Comparison of ENCODE assay signal across 8 cellular contexts in the genomic region with DNA sequence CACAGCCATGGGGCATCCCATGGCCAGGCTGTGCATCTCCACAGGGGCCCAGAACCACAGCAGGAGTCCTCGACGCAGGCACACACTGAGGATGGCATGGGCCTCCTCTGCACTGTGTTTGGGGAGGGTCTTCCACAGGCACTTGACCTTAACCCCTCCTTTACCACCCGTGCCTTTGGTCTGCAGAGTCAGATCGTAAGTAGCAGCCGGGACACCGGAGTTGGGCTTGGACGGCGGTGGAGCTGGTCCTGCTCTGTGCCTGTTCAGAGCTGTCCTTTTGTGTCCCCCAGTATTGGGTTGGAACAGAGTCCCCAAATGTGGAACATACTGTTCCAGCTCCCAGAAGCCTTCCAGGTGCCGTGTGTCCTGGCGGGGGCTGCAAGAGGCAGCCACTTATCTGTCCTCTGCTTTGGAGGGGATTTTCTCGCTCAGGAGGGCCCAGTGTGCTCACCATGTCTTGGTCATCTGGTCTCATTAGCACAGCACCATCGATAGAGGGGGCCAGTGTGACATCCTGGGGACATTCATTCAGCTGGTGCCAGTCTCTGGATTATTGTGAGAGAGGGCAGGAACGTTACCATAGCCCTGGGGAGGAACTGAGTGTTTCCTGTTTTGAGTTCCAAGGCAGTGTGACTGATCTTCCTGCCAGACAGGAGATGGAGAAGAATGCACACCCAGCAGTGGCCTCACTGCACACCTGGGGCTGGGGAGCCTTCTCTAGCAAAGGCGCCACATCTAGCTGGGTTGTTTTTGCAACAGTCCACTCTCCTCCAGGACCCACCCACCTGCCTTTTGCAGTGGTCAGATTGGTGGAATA. TPM values are rescaled to one million over a fixed set of nuclear protein-coding genes. Genes with fewer than 3 reads are reported as not detected.
A peak's percentile ranks its signal among the peaks of the same experiment; 100 is the strongest.
DNase-seq lines count a peak whose midpoint lies in the region; ATAC-seq, FAIRE-seq and TF ChIP-seq lines count a peak whose summit lies in the region.

No MANE protein-coding gene starts in this region.

- H2AFZ ChIP-seq in H1 (ENCODE audit: low read length): no peak overlapping the region

- TF ChIP-seq EP300 in H1 (IDR thresholded peaks at IDR 0.05; ENCODE audit: borderline replicate concordance in 1 of 2, low read depth in 2 of 2, low read length in 2 of 2): no peak

- peaks cover 2% of the 10 kb centered on the region; the same call in 1 of the 2 replicates for H3K27me3 ChIP-seq in BE2C
- H3K27me3 ChIP-seq in WERI-Rb-1 (ENCODE audit: insufficient read depth, low read depth, severe bottlenecking): peaks cover 4% of the 10 kb centered on the region
- H3K27me3 ChIP-seq in H1 (replicated peaks in 1 of 4; ENCODE audit: control insufficient read depth in 3 of 4, extremely low read depth in 1 of 4, insufficient read depth in 3 of 4, low read length in 3 of 4): peaks cover 0 to 12% (median 10%) of the 10 kb centered on the region in 4 experiments; a peak in 6 of 7 replicates

- H2BK15ac ChIP-seq in H1 (ENCODE audit: low read length): peak overlapping the region; percentile 32; the same call in 1 of the 2 replicates

- TF ChIP-seq POLR2A in H1 (IDR thresholded peaks at IDR 0.05; ENCODE audit: control extremely low read depth in 1 of 2, low read depth in 2 of 2, low read length in 2 of 2): no peak

- no peak overlapping the region for H3K23ac ChIP-seq in H1 (ENCODE audit: insufficient read length)

- H2BK5ac ChIP-seq in H1 (ENCODE audit: low read depth, low read length): no peak overlapping the region

- no peak overlapping the region for H3K18ac ChIP-seq in H1 (ENCODE audit: extremely low read depth, low read length)

- 0 out of 2 replicates have a peak overlapping the region, but pooled peaks have one; percentile 14 for H2AK5ac ChIP-seq in H1 (ENCODE audit: low read depth, low read length)

- in situ Hi-C loops in GM13977 (cut with MboI; ENCODE audit: low pct_unique_long_range_greater_than_20kb, low sequenced_read_pairs, unreplicated experiment): loop anchor here (25.0 kb wide), 1 partner anchor 106 kb away; no protein-coding TSS in a partner anchor

- peak; percentile 64 to 73 for TF ChIP-seq RAD21 in H1 (IDR thresholded peaks at IDR 0.05 in 1 of 2, conservative IDR thresholded peaks at IDR 0.05 in 1 of 2; ENCODE audit: low read depth in 2 of 2, low read length in 2 of 2)

- H3K4ac ChIP-seq in H1 (replicated peaks; ENCODE audit: insufficient read length, low read depth, low read length): no peak overlapping the region

- H3K4me1 ChIP-seq in BE2C: peaks cover 12% of the 10 kb centered on the region; the same call in 1 of the 2 replicates
- peaks cover 0 to 8% (median 1%) of the 10 kb centered on the region in 4 experiments; a peak in 2 of 7 replicates for H3K4me1 ChIP-seq in H1 (replicated peaks in 1 of 4; ENCODE audit: control insufficient read depth in 3 of 4, insufficient read depth in 4 of 4, low read length in 3 of 4)

- no peak overlapping the region for H3K4me2 ChIP-seq in H1 (ENCODE audit: insufficient read depth in 1 of 2, low read depth in 2 of 2, low read length in 2 of 2)

- H3K79me2 ChIP-seq in H1 (ENCODE audit: control insufficient read depth in 1 of 2, insufficient read depth in 2 of 2, low read length in 2 of 2): no peaks in the 10 kb centered on the region

- no peak overlapping the region for H4K8ac ChIP-seq in H1 (ENCODE audit: extremely low read depth, insufficient read depth, low read length)

- H4K5ac ChIP-seq in H1 (ENCODE audit: insufficient read length, low read depth, low read length): no peak overlapping the region

- H3K36me3 ChIP-seq in BE2C: no peaks in the 10 kb centered on the region
- peaks cover 5% of the 10 kb centered on the region; the same call in 1 of the 2 replicates for H3K36me3 ChIP-seq in WERI-Rb-1
- H3K36me3 ChIP-seq in H1 (ENCODE audit: control insufficient read depth in 2 of 4, insufficient read depth in 4 of 4, low read length in 3 of 4): no peaks in the 10 kb centered on the region; a peak in 1 of 8 replicates

- H4K91ac ChIP-seq in H1 (replicated peaks; ENCODE audit: insufficient read length, low read length): no peak overlapping the region

- CTCF ChIA-PET in H1 (lab: Charles Lee; ENCODE audit: partially characterized antibody): interaction anchor here (0.6 to 5.2 kb wide), 29 partner anchors 9 to 405 kb away, joined by 3 to 54 read pairs (median 5); a partner anchor contains a TSS

- no peak for FAIRE-seq in H1 (lab: Jason Lieb, UNC)

- H2BK12ac ChIP-seq in H1 (ENCODE audit: low read depth, low read length): peak overlapping the region; percentile 50; the same call in 1 of the 2 replicates

- no peak overlapping the region for H2BK120ac ChIP-seq in H1 (replicated peaks; ENCODE audit: low read depth, low read length)

- peaks cover 7% of the 10 kb centered on the region; the same call in 1 of the 2 replicates for H3K23me2 ChIP-seq in H1 (ENCODE audit: low read depth, low read length)

- H3K9me3 ChIP-seq in BE2C (no peaks in the 10 kb centered on the region), WERI-Rb-1 (ENCODE audit: severe bottlenecking) (no peaks in the 10 kb centered on the region), H1 (ENCODE audit: insufficient read depth in 2 of 2, low read depth in 1 of 2, low read length in 1 of 2) (no peaks in the 10 kb centered on the region)

- ATAC-seq in HG03159 (IDR thresholded peaks at IDR 0.05; ENCODE audit: unreplicated experiment): no peak

- H3K56ac ChIP-seq in H1 (replicated peaks; ENCODE audit: insufficient read length, low read depth, low read length): no peak overlapping the region

- peak; percentile 81 for DNase-seq in BE2C
- peak; percentile 79 for DNase-seq in GM13977 (ENCODE audit: low spot score)
- peak; percentile 56 for DNase-seq in NCI-H146 (lab: John Stamatoyannopoulos, UW)
- DNase-seq in WERI-Rb-1: peak; percentile 79
- DNase-seq in H1 (ENCODE audit: low read depth in 1 of 2, low spot score in 2 of 2): no peak
- peak; percentile 55 for DNase-seq in middle frontal gyrus (ENCODE audit: extremely low spot score, low spot score)
- no peak for DNase-seq in NCI-H187 treated with DMSO at 0.1 percent for 48 hours (lab: John Stamatoyannopoulos, UW)

- H3K79me1 ChIP-seq in H1 (ENCODE audit: low read depth, low read length): no peaks in the 10 kb centered on the region; the same call in 1 of the 2 replicates

- POLR2A ChIA-PET in H1 (lab: Charles Lee; ENCODE audit: partially characterized antibody): interaction anchor here (0.6 to 1.6 kb wide), 3 partner anchors 13 to 82 kb away, joined by 3 read pairs; a partner anchor contains a TSS

- no peak overlapping the region for H3K27ac ChIP-seq in WERI-Rb-1
- no peak overlapping the region for H3K27ac ChIP-seq in H1 (ENCODE audit: low read depth, low read length)

- H4K20me1 ChIP-seq in H1 (replicated peaks in 1 of 2; ENCODE audit: control insufficient read depth in 1 of 2, insufficient read depth in 2 of 2, low read length in 2 of 2): peaks cover 2 to 6% of the 10 kb centered on the region in 2 experiments

- TF ChIP-seq CTCF in BE2C (IDR thresholded peaks at IDR 0.05; ENCODE audit: low read depth, low read length) (peak; percentile 89), GM13977 (IDR thresholded peaks at IDR 0.05; ENCODE audit: extremely low read depth, insufficient read depth, missing control alignments) (peak; percentile 81), WERI-Rb-1 (IDR thresholded peaks at IDR 0.05; ENCODE audit: low read depth, low read length) (peak; percentile 79), H1 (IDR thresholded peaks at IDR 0.05; ENCODE audit: control extremely low read depth in 1 of 3, insufficient read depth in 1 of 3, low read depth in 1 of 3, low read length in 3 of 3) (peak in 2 of 3 experiments; percentile 61 to 62; a peak in 3 of 4 replicates)

- H3K14ac ChIP-seq in H1 (ENCODE audit: insufficient read length): no peak overlapping the region

- no peak overlapping the region for H3K9ac ChIP-seq in H1 (replicated peaks in 1 of 4; ENCODE audit: extremely low read depth in 1 of 4, low read depth in 3 of 4, low read length in 3 of 4)

- WGBS in H1 (ENCODE audit: extremely low coverage in 1 of 2, insufficient coverage in 1 of 2, insufficient read length in 1 of 2, insufficient replicate concordance in 2 of 2, low coverage in 1 of 2, low lambda C conversion rate in 2 of 2, missing lambda C conversion rate in 1 of 2), 2 experiments: 80% methylated on average over 14 of the region's 14 CpGs; no CpG with 5 or more reads in 1 of the 2 experiments

- H3K4me3 ChIP-seq in BE2C (ENCODE audit: low read depth, low read length) (no peak overlapping the region), WERI-Rb-1 (ENCODE audit: low read depth, low read length) (no peak overlapping the region), H1 (ENCODE audit: extremely low read depth in 1 of 4, insufficient read depth in 2 of 4, low read depth in 3 of 4, low read length in 4 of 4) (no peak overlapping the region)

- H2BK20ac ChIP-seq in H1 (ENCODE audit: low read length): no peak overlapping the region

RNA-seq across cellular contexts. Expression of a gene that starts 12.4 kb away (rescaled TPM):
- polyA plus RNA-seq in BE2C (2012; ENCODE audit: insufficient read depth, insufficient read length, low read depth): 33.2 TPM
- 36.6 and 39.4 TPM in 2 replicates for total RNA-seq in H1 (2021; fragmentation: NEBNext Ultra II Directional; extraction: Animal tissue kit (Norgen Biotek cat#: 25700))
- polyA plus RNA-seq in H1 (2011; rRNA removed): 24.5 and 34.3 TPM in 2 replicates
- polyA plus RNA-seq in H1 (2011; cell fraction: cytosol; rRNA removed): 35.6 TPM
- 52.5 TPM for polyA plus RNA-seq in H1 (2011; cell fraction: nucleus; rRNA removed)
- 19.3 to 35.8 TPM (median 34.6 TPM) in 4 replicates for polyA plus RNA-seq in H1 (2012, experiment 1 of 2)
- polyA plus RNA-seq in H1 (2012, experiment 2 of 2): 23.7 TPM
- 24.9 TPM for polyA plus RNA-seq in H1 (2013, experiment 1 of 2)
- 26.3 TPM for polyA plus RNA-seq in H1 (2013, experiment 2 of 2)
- 6.1 and 8.2 TPM in 2 replicates for polyA minus RNA-seq in H1 (2011; rRNA and poly(A)+ RNA removed)
- polyA minus RNA-seq in H1 (2011; cell fraction: cytosol; rRNA and poly(A)+ RNA removed): 8.7 TPM
- 8.0 TPM for polyA minus RNA-seq in H1 (2011; cell fraction: nucleus; rRNA and poly(A)+ RNA removed)

RNA-seq across cellular contexts. Expression of a gene that starts 12.6 kb away (rescaled TPM):
- polyA plus RNA-seq in BE2C (2012; ENCODE audit: insufficient read depth, insufficient read length, low read depth): 36.3 TPM
- 22.5 and 25.0 TPM in 2 replicates for total RNA-seq in H1 (2021; fragmentation: NEBNext Ultra II Directional; extraction: Animal tissue kit (Norgen Biotek cat#: 25700))
- polyA plus RNA-seq in H1 (2011; rRNA removed): 13.4 and 24.1 TPM in 2 replicates
- 16.1 TPM for polyA plus RNA-seq in H1 (2011; cell fraction: cytosol; rRNA removed)
- 28.5 TPM for polyA plus RNA-seq in H1 (2011; cell fraction: nucleus; rRNA removed)
- polyA plus RNA-seq in H1 (2012, experiment 1 of 2): 14.6 to 25.7 TPM (median 22.3 TPM) in 4 replicates
- polyA plus RNA-seq in H1 (2012, experiment 2 of 2): 19.9 TPM
- 23.8 TPM for polyA plus RNA-seq in H1 (2013, experiment 1 of 2)
- 25.7 TPM for polyA plus RNA-seq in H1 (2013, experiment 2 of 2)
- 20.3 and 23.2 TPM in 2 replicates for polyA minus RNA-seq in H1 (2011; rRNA and poly(A)+ RNA removed)
- 11.2 TPM for polyA minus RNA-seq in H1 (2011; cell fraction: cytosol; rRNA and poly(A)+ RNA removed)
- polyA minus RNA-seq in H1 (2011; cell fraction: nucleus; rRNA and poly(A)+ RNA removed): 7.9 TPM

RNA-seq across cellular contexts. Expression of a gene that starts 29.8 kb away (rescaled TPM):
- polyA plus RNA-seq in BE2C (2012; ENCODE audit: insufficient read depth, insufficient read length, low read depth): 286 TPM
- total RNA-seq in H1 (2021; fragmentation: NEBNext Ultra II Directional; extraction: Animal tissue kit (Norgen Biotek cat#: 25700)): 30.0 and 31.2 TPM in 2 replicates
- 22.6 and 40.2 TPM in 2 replicates for polyA plus RNA-seq in H1 (2011; rRNA removed)
- polyA plus RNA-seq in H1 (2011; cell fraction: cytosol; rRNA removed): 20.5 TPM
- polyA plus RNA-seq in H1 (2011; cell fraction: nucleus; rRNA removed): 43.4 TPM
- 16.0 to 28.8 TPM (median 24.5 TPM) in 4 replicates for polyA plus RNA-seq in H1 (2012, experiment 1 of 2)
- 23.8 TPM for polyA plus RNA-seq in H1 (2012, experiment 2 of 2)
- 20.9 TPM for polyA plus RNA-seq in H1 (2013, experiment 1 of 2)
- 21.1 TPM for polyA plus RNA-seq in H1 (2013, experiment 2 of 2)
- 3.8 and 3.9 TPM in 2 replicates for polyA minus RNA-seq in H1 (2011; rRNA and poly(A)+ RNA removed)
- 17.7 TPM for polyA minus RNA-seq in H1 (2011; cell fraction: cytosol; rRNA and poly(A)+ RNA removed)
- 20.5 TPM for polyA minus RNA-seq in H1 (2011; cell fraction: nucleus; rRNA and poly(A)+ RNA removed)

Comparison
In these comparisons a context has a peak if more than half of its experiments do, and no peak if none do; other contexts are left out.
1. DNase-seq: peak in BE2C (single experiment), GM13977 (single experiment), NCI-H146 (single experiment), WERI-Rb-1 (single experiment) and middle frontal gyrus (single experiment); none in H1 (0 of 2) and NCI-H187 treated with DMSO at 0.1 percent for 48 hours (single experiment).
2. Peak in every context shown above with its lines, with median percentiles within 50 percentile points of each other: CTCF ChIP-seq.